Comparison of ENCODE assay signal across 10 cellular contexts in the genomic region with DNA sequence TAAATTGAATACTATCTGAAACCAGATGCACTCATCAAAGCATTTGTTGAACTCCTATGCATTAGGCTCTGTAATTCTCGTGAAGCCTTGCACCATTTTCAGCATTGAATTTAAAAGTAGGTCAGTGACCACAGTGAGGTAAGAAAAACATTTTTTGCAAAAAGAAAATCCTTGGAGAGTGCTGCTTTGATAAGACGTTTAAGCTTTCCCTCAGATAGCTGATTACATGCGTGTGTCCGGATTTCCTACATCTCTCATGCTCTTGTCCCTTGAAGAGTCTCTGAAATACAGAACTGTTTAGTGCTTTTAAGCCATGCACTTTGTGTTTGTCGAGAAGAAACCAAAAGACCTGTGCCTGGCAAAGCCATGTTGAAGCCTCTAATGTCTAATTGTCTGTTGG.
"Had no signal": no experiment of that assay in that cellular context is flagged by ENCODE, and none has a peak within 500 bp of the region (broad histone marks: within the 10 kb centered on the region; RNA-seq: fewer than 3 reads in every experiment).

No MANE protein-coding gene starts in this region.

- H3K27me3 ChIP-seq: colonic mucosa, esophagus muscularis mucosa, ovary, right lobe of liver had no signal

- H3K27ac ChIP-seq: colonic mucosa, esophagus muscularis mucosa, ovary, right lobe of liver had no signal

- H3K9me3 ChIP-seq: colonic mucosa, esophagus muscularis mucosa, ovary, right lobe of liver had no signal

- ATAC-seq: activated T-helper 17 cell treated with anti-CD3 and anti-CD28 coated beads, Interleukin-2, amount 50 U/mL, for 72 hours; right lobe of liver; stimulated activated naive CD8-positive, alpha-beta T cell treated with anti-CD3 and anti-CD28 coated beads, Interleukin-15, Interleukin-2, amounts not matched to agents 100 U/mL and 50 U/mL, for 24 hours had no signal

- H3K36me3 ChIP-seq: colonic mucosa, esophagus muscularis mucosa, ovary, right lobe of liver had no signal

- H3K4me3 ChIP-seq: colonic mucosa, esophagus muscularis mucosa, ovary, right lobe of liver had no signal

- DNase-seq: activated CD4-positive, alpha-beta T cell treated with anti-CD3 and anti-CD28 coated beads, Interleukin-2, amount 50 U/mL, for 1 hour; activated CD8-positive, alpha-beta memory T cell treated with anti-CD3 and anti-CD28 coated beads for 24 hours; activated naive CD4-positive, alpha-beta T cell treated with Interleukin-2 at 50 U/mL for 16 hours; colonic mucosa; hippocampal formation; ovary; right lobe of liver; stimulated activated naive CD8-positive, alpha-beta T cell treated with anti-CD3 and anti-CD28 coated beads, Interleukin-15, Interleukin-2, amounts not matched to agents 100 U/mL and 50 U/mL, for 24 hours had no signal

- H3K4me1 ChIP-seq: colonic mucosa, right lobe of liver had no signal
